Comparison of ENCODE assay signal across 15 cellular contexts in the genomic region with DNA sequence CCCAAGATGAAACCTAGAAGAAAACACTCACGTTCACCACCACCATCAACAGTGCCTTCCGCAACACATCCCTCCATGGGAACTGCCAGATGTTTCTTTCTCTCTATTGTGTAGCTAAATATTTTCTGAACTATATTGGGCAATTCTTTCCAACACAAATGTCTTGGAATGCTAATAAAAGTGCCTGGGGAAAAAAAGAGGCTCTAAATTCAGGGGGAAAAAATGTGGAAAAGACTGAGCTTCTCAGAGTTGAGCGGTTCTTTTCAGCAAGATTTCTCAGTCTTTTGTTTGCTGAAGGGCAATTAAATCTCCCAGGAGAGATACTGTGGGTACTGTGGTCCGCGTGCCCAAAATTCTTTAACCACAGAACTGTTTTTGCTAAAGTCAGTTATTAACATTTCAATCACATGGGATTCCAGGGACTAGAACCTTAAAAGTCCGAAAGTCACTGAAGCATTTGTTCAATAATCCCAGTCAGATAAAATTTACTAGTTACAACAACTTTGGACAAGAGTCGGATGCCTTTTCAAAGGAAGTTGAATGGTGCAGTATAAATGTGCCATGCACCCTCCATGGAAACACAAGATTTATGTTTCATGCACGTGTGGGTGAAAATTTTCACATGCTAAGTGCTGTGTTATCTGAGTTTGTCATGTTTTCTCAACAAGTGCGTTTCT. TPM values are rescaled to one million over a fixed set of nuclear protein-coding genes. Genes with fewer than 3 reads are reported as not detected.
DNase-seq lines count a peak whose midpoint lies in the region; TF ChIP-seq lines count a peak whose summit lies in the region.
"Had no signal": no experiment of that assay in that cellular context is flagged by ENCODE, and none has a peak within 500 bp of the region (broad histone marks: within the 10 kb centered on the region; RNA-seq: fewer than 3 reads in every experiment).

No MANE protein-coding gene starts in this region.

- H3K27ac Mint-ChIP-seq in progenitor cell of endocrine pancreas = peak overlapping the region; percentile 31
- H3K27ac Mint-ChIP-seq in T-helper 2 cell treated with Interferon-gamma antibody and Interleukin-4, amounts not matched to agents 5 μg/mL and 100 μg/mL, for 36 hours = no peak overlapping the region
- H3K27ac Mint-ChIP-seq: activated T-helper 1 cell treated with anti-CD3 and anti-CD28 coated beads, Interleukin-12 subunit alpha, Interleukin-12 subunit beta, Interleukin-2, Interleukin-4 antibody, amounts not matched to agents 30 ng/mL and 10 ng/mL and 1 ng/mL, durations not matched to agents 14 hours and 24 hours and 36 hours; stimulated activated naive CD8-positive, alpha-beta T cell treated with anti-CD3 and anti-CD28 coated beads, Interleukin-15, Interleukin-2, amounts not matched to agents 100 ng/mL and 50 ng/mL, for 24 hours had no signal

- no peak for TF ChIP-seq CTCF in fibroblast of mammary gland (conservative IDR thresholded peaks at IDR 0.05; ENCODE audit: control insufficient read depth, insufficient read depth, low read depth, low read length)
- TF ChIP-seq CTCF in progenitor cell of endocrine pancreas (IDR thresholded peaks at IDR 0.05; ENCODE audit: unreplicated experiment) = no peak

- H3K4me3 Mint-ChIP-seq in progenitor cell of endocrine pancreas (ENCODE audit: low read depth) = no peak overlapping the region
- no peak overlapping the region for H3K4me3 Mint-ChIP-seq in T-helper 2 cell treated with Interferon-gamma antibody and Interleukin-4, amounts not matched to agents 5 μg/mL and 100 μg/mL, for 36 hours
- H3K4me3 Mint-ChIP-seq: activated T-helper 1 cell treated with anti-CD3 and anti-CD28 coated beads, Interleukin-12 subunit alpha, Interleukin-12 subunit beta, Interleukin-2, Interleukin-4 antibody, amounts not matched to agents 30 ng/mL and 10 ng/mL and 1 ng/mL, durations not matched to agents 14 hours and 24 hours and 36 hours; stimulated activated naive CD8-positive, alpha-beta T cell treated with anti-CD3 and anti-CD28 coated beads, Interleukin-15, Interleukin-2, amounts not matched to agents 100 ng/mL and 50 ng/mL, for 24 hours had no signal

- H3K27me3 Mint-ChIP-seq in progenitor cell of endocrine pancreas = no peaks in the 10 kb centered on the region
- no peaks in the 10 kb centered on the region for H3K27me3 Mint-ChIP-seq in T-helper 2 cell treated with Interferon-gamma antibody and Interleukin-4, amounts not matched to agents 5 μg/mL and 100 μg/mL, for 36 hours (ENCODE audit: low read depth)

- peaks cover 8% of the 10 kb centered on the region for H3K9me3 Mint-ChIP-seq in progenitor cell of endocrine pancreas (ENCODE audit: low read depth)
- no peaks in the 10 kb centered on the region for H3K9me3 Mint-ChIP-seq in T-helper 2 cell treated with Interferon-gamma antibody and Interleukin-4, amounts not matched to agents 5 μg/mL and 100 μg/mL, for 36 hours

- DNase-seq in EL (peak; percentile 81), RPMI7951 (ENCODE audit: low read depth) (peak; percentile 68), fibroblast of mammary gland (ENCODE audit: low read depth) (peak; percentile 12), progenitor cell of endocrine pancreas (ENCODE audit: low spot score, unreplicated experiment) (no peak), NCI-H2029 (lab: John Stamatoyannopoulos, UW) (no peak), ureter (ENCODE audit: low spot score) (no peak)
- no peak for DNase-seq in stimulated activated CD4-positive, alpha-beta T cell treated with anti-CD3 and anti-CD28 coated beads, Interleukin-15, amount 100 ng/mL, for 24 hours
- DNase-seq in T-helper 2 cell treated with Interferon-gamma antibody and Interleukin-4, amounts not matched to agents 5 μg/mL and 100 μg/mL, for 36 hours (ENCODE audit: low spot score) = no peak
- DNase-seq: islet precursor cell, MG63, NCI-H526 treated with DMSO at 0.1 percent for 48 hours had no signal

- peaks cover 1% of the 10 kb centered on the region for H3K36me3 Mint-ChIP-seq in progenitor cell of endocrine pancreas (ENCODE audit: insufficient read depth)
- H3K36me3 Mint-ChIP-seq in T-helper 2 cell treated with Interferon-gamma antibody and Interleukin-4, amounts not matched to agents 5 μg/mL and 100 μg/mL, for 36 hours (ENCODE audit: low read depth) = no peaks in the 10 kb centered on the region

- no peak overlapping the region for H3K4me3 ChIP-seq in fibroblast of mammary gland (ENCODE audit: control insufficient read depth, low read depth, low read length)
- H3K4me3 ChIP-seq: cardiac muscle cell, esophagus muscularis mucosa, MG63 had no signal

- peaks cover 20% of the 10 kb centered on the region for H3K4me1 Mint-ChIP-seq in progenitor cell of endocrine pancreas (ENCODE audit: low read depth)
- H3K4me1 Mint-ChIP-seq in T-helper 2 cell treated with Interferon-gamma antibody and Interleukin-4, amounts not matched to agents 5 μg/mL and 100 μg/mL, for 36 hours (ENCODE audit: low read depth) = no peaks in the 10 kb centered on the region

RNA-seq across cellular contexts. Expression of a gene that starts 52.0 kb away (rescaled TPM):
- 14.4 and 16.9 TPM in 2 replicates for total RNA-seq in RPMI7951 (2014; rRNA removed; shearing (Covaris generic))
- 61.0 and 65.4 TPM in 2 replicates for total RNA-seq in progenitor cell of endocrine pancreas
- 18.5 TPM for total RNA-seq in ureter

RNA-seq across cellular contexts. Expression of a gene that starts 52.0 kb away (rescaled TPM):
- total RNA-seq in RPMI7951 (2014; rRNA removed; shearing (Covaris generic)) = 8.1 and 8.2 TPM in 2 replicates
- total RNA-seq in progenitor cell of endocrine pancreas (57.5 and 59.6 TPM in 2 replicates), ureter (21.5 TPM)

Comparison
In these comparisons a context has a peak if more than half of its experiments do, and no peak if none do; other contexts are left out.
1. DNase-seq: peak in EL (single experiment), RPMI7951 (single experiment) and fibroblast of mammary gland (single experiment); none in progenitor cell of endocrine pancreas (single experiment), stimulated activated CD4-positive, alpha-beta T cell treated with anti-CD3 and anti-CD28 coated beads, Interleukin-15, amount 100 ng/mL, for 24 hours (single experiment), NCI-H2029 (single experiment), ureter (single experiment) and T-helper 2 cell treated with Interferon-gamma antibody and Interleukin-4, amounts not matched to agents 5 μg/mL and 100 μg/mL, for 36 hours (single experiment).